Comparison of ENCODE assay signal across 13 cellular contexts in the genomic region with DNA sequence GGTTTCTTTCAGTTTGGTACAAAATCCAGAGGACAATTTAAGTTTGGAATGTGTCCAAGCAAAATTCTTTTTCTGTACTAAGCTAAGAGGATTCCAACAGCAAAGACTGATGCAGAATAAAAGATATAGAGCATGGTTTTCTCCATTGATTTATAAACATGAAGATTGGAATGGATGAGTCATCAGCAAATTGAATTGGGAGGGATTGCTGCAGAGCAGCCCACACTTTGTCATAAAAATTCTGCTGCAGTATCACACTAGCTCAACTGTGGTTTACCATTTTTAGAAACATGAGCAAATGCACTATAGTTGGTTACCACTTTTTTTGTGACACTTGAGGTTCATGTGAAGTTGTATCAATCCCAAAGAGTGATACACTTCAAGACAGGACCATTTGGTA. TPM values are rescaled to one million over a fixed set of nuclear protein-coding genes. Genes with fewer than 3 reads are reported as not detected.
A peak's percentile ranks its signal among the peaks of the same experiment; 100 is the strongest.
DNase-seq lines count a peak whose midpoint lies in the region; ATAC-seq, FAIRE-seq and TF ChIP-seq lines count a peak whose summit lies in the region.
"Had no signal": no experiment of that assay in that cellular context is flagged by ENCODE, and none has a peak within 500 bp of the region (broad histone marks: within the 10 kb centered on the region; RNA-seq: fewer than 3 reads in every experiment).

No MANE protein-coding gene starts in this region.

- TF ChIP-seq CTCF in astrocyte of the cerebellum (IDR thresholded peaks at IDR 0.05; ENCODE audit: low read depth, low read length, missing control alignments) = no peak
- no peak for TF ChIP-seq CTCF in tibial nerve (IDR thresholded peaks at IDR 0.05)

- peak overlapping the region; percentile 73 for H3K27ac ChIP-seq in layer of hippocampus (ENCODE audit: low read depth, low read length)
- peak overlapping the region in 1 of 4 donors; percentile 59 for H3K27ac ChIP-seq in tibial nerve
- H3K27ac ChIP-seq: BLaER1 treated with 17β-estradiol and CSF1 and Interleukin-3, amounts not matched to agents 10 nM and 100 nM; upper lobe of left lung had no signal

- peaks cover 0 to 39% (median 16%) of the 10 kb centered on the region in 4 donors for H3K4me1 ChIP-seq in tibial nerve

- H3K27me3 ChIP-seq in layer of hippocampus (ENCODE audit: control insufficient read depth, insufficient read depth, low read length) (no peaks in the 10 kb centered on the region), tibial nerve (no peaks in the 10 kb centered on the region)
- H3K27me3 ChIP-seq: BLaER1 treated with 17β-estradiol and CSF1 and Interleukin-3, amounts not matched to agents 10 nM and 100 nM; upper lobe of left lung had no signal

- FAIRE-seq in HTR-8/SVneo (lab: Jason Lieb, UNC) = no peak

- no peak for TF ChIP-seq EP300 in tibial nerve (IDR thresholded peaks at IDR 0.05)

- no peak for ATAC-seq in GM18861 (IDR thresholded peaks at IDR 0.05; ENCODE audit: unreplicated experiment)
- no peak for ATAC-seq in HG03280 (IDR thresholded peaks at IDR 0.05; ENCODE audit: unreplicated experiment)
- ATAC-seq: T-cell had no signal

- no peak for TF ChIP-seq POLR2A in tibial nerve (IDR thresholded peaks at IDR 0.05)

- no peaks in the 10 kb centered on the region for H3K9me3 ChIP-seq in tibial nerve
- H3K9me3 ChIP-seq: upper lobe of left lung had no signal

- H3K4me3 ChIP-seq in astrocyte of the cerebellum (ENCODE audit: low read depth, low read length) (no peak overlapping the region), tibial nerve (no peak overlapping the region)
- H3K4me3 ChIP-seq: BLaER1 treated with 17β-estradiol and CSF1 and Interleukin-3, amounts not matched to agents 10 nM and 100 nM; upper lobe of left lung had no signal

- DNase-seq in AG08396 (ENCODE audit: low spot score) = peak; percentile 66
- DNase-seq in HTR-8/SVneo (ENCODE audit: insufficient read length, low spot score) = peak; percentile 63
- DNase-seq in astrocyte of the cerebellum (ENCODE audit: low read depth) = peak; percentile 56
- DNase-seq in DMS53 treated with DMSO at 0.1 percent for 48 hours (lab: John Stamatoyannopoulos, UW; ENCODE audit: unreplicated experiment) = no peak
- no peak for DNase-seq in tibial nerve (ENCODE audit: low spot score in 2 of 2)
- DNase-seq: activated CD4-positive, alpha-beta memory T cell treated with anti-CD3 and anti-CD28 coated beads for 36 hours; NCI-H524 treated with DMSO at 0.1 percent for 48 hours; T-cell; upper lobe of left lung had no signal

- in situ Hi-C loops in astrocyte of the cerebellum (cut with HindIII; ENCODE audit: low sequenced_read_pairs) = no loop called here

- H3K36me3 ChIP-seq in tibial nerve = no peaks in the 10 kb centered on the region
- H3K36me3 ChIP-seq: BLaER1 treated with 17β-estradiol and CSF1 and Interleukin-3, amounts not matched to agents 10 nM and 100 nM; upper lobe of left lung had no signal

RNA-seq across cellular contexts. Expression of gene LARP6, which starts 16.1 kb away (rescaled TPM):
- total RNA-seq in tibial nerve = 10 to 100 TPM; 29.9 to 86.3 (median 54.8) TPM

RNA-seq across cellular contexts. Expression of gene THAP10, which starts 22.2 kb away (rescaled TPM):
- 1 to 10 TPM; 1.2 to 9.8 (median 3.0) TPM for total RNA-seq in tibial nerve

RNA-seq across cellular contexts. Expression of gene LRRC49, which starts 22.6 kb away (rescaled TPM):
- 10 to 100 TPM in 2 of 4 donors, 1 to 10 TPM in 2; 8.8 to 11.1 (median 9.5) TPM for total RNA-seq in tibial nerve

Comparison
In these comparisons a context has a peak if more than half of its experiments do, and no peak if none do; other contexts are left out.
1. DNase-seq: peak in AG08396 (single experiment), HTR-8/SVneo (single experiment) and astrocyte of the cerebellum (single experiment); none in DMS53 treated with DMSO at 0.1 percent for 48 hours (single experiment) and tibial nerve (0 of 2).